ENCODE assay signal across 2 cellular contexts in the genomic region with DNA sequence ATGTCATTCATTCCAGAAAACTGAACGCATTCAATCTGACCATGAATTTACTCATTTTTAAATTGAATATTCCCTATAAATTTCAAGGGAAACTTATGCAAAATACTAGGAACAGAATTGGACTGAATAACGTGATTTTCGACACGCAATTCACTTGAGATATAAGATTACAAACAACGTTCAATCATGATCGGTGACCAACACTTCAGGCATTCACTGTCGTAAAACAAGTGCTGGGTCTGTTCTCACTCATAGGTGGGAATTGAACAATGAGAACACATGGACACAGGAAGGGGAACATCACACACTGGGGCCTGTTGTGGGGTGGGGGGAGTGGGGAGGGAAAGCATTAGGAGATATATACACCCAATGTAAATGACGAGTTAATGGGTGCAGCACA. TPM values are rescaled to one million over a fixed set of nuclear protein-coding genes. Genes with fewer than 3 reads are reported as not detected.
"Had no signal": no experiment of that assay in that cellular context is flagged by ENCODE, and none has a peak within 500 bp of the region (broad histone marks: within the 10 kb centered on the region; RNA-seq: fewer than 3 reads in every experiment).

No MANE protein-coding gene starts in this region.

RNA-seq across cellular contexts. Expression of gene RTL8B, which starts 2.5 kb away (rescaled TPM):
- total RNA-seq: OCI-LY7 had no signal

RNA-seq across cellular contexts. Expression of gene RTL8C, which starts 12.3 kb away (rescaled TPM):
- total RNA-seq: OCI-LY7 had no signal

RNA-seq across cellular contexts. Expression of gene SMIM10, which starts 29.1 kb away (rescaled TPM):
- total RNA-seq: MCF 10A had no signal

RNA-seq across cellular contexts. Expression of gene RTL8A, which starts 32.0 kb away (rescaled TPM):
- total RNA-seq: OCI-LY7 had no signal
